Comparison of ENCODE assay signal across 29 cellular contexts in genomic region chr11:118663929-118664328, GRCh38. TPM values are rescaled to one million over a fixed set of nuclear protein-coding genes. Genes with fewer than 3 reads are reported as not detected.
"Had no signal": no experiment of that assay in that cellular context is flagged by ENCODE, and none has a peak within 500 bp of the region (broad histone marks: within the 10 kb centered on the region; RNA-seq: fewer than 3 reads in every experiment).

No MANE protein-coding gene starts in this region.

- H3K27me3 ChIP-seq: pancreas, sigmoid colon, tibial nerve, uterus had no signal

- ATAC-seq: left colon; left lung; lower lobe of right lung; mucosa of descending colon; naive thymus-derived CD4-positive, alpha-beta T cell; natural killer cell treated with Interleukin-12 subunit alpha and Interleukin-12 subunit beta and Interleukin-15 and Interleukin-18, amount 100 ng/mL, for 72 hours; pancreas; right cardiac atrium; stimulated activated effector memory CD8-positive, alpha-beta T cell treated with anti-CD3 and anti-CD28 coated beads, Interleukin-12 subunit alpha, Interleukin-12 subunit beta, amount 100 ng/mL, for 72 hours had no signal

- DNase-seq: hippocampal formation; immature natural killer cell; kidney; left lung; lower lobe of right lung; mammary epithelial cell; mesenchymal stem cell; midbrain; mucosa of descending colon; naive thymus-derived CD4-positive, alpha-beta T cell; nucleus accumbens; pancreas; retina; right cardiac atrium; sigmoid colon; small intestine; spleen; stimulated activated CD4-positive, alpha-beta T cell treated with anti-CD3 and anti-CD28 coated beads, Interleukin-4, amount 100 ng/mL, for 24 hours; stimulated activated naive CD4-positive, alpha-beta T cell; uterus had no signal

- H3K4me1 ChIP-seq: prostate gland had no signal

- H3K36me3 ChIP-seq: left lung, lower lobe of right lung, pancreas, prostate gland, sigmoid colon, spleen, tibial nerve, uterus had no signal

- H3K9me3 ChIP-seq: left lung, lower lobe of right lung, mucosa of descending colon, pancreas, prostate gland, sigmoid colon, spleen, tibial nerve, uterus had no signal

- H3K4me3 ChIP-seq: left lung, lower lobe of right lung, mucosa of descending colon, pancreas, prostate gland, sigmoid colon, spleen, tibial nerve, uterus had no signal

- H3K27ac ChIP-seq: left lung, lower lobe of right lung, pancreas, prostate gland, sigmoid colon, spleen, tibial nerve, uterus had no signal

RNA-seq across cellular contexts. Expression of gene TREH, which starts 15.5 kb away (rescaled TPM):
- total RNA-seq: left lung; myocyte; naive thymus-derived CD4-positive, alpha-beta T cell; natural killer cell treated with Interleukin-12 subunit alpha and Interleukin-12 subunit beta and Interleukin-15 and Interleukin-18, amount 100 ng/mL, for 72 hours; osteoblast; right cardiac atrium; sigmoid colon; spleen; subcutaneous adipose tissue; temporal lobe; tibial nerve; uterus had no signal
- polyA plus RNA-seq: immature natural killer cell; mammary epithelial cell; naive thymus-derived CD4-positive, alpha-beta T cell had no signal
